In the genomic region with DNA sequence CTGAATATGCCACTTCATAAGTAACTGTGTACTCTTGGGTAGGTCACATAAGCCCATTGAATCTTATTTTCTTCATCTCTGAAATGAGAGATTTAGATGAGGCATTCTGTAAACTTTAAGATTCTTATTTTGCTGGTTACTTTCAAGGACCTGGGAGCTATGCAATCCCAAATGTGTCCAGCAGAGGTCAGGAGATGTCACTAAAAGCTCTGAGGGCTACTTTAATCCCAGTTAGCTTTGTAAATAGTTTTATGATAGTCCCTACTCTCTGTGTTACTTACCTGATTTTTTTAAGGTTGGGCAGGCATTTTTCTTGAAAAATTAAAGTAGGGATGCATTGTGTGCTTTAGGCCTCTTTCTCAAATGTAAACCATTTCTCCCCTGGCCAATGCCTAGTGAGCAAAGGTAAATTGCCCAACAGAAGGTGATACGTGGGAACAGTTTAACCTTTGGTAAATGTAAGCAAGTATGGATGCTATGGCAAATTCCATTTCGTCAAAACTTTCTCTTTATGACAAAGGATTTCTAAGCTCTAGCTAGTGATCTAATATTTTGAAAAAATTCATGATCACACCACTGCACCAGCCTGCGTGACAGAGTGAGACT, we compare ENCODE assay signal across 1 cellular context.
TF ChIP-seq lines count a peak whose summit lies in the region.

No MANE protein-coding gene starts in this region.

TF ChIP-seq in K562, 482 proteins besides CTCF, POLR2A, EP300 and RAD21 (continued from another document and continues in another):
- TF ChIP-seq RBM34 (IDR thresholded peaks at IDR 0.05; ENCODE audit: borderline replicate concordance, insufficient read depth, low read length) (no peak), TAL1 (IDR thresholded peaks at IDR 0.05) (no peak), NR4A1 (CRISPR knock-in tag; IDR thresholded peaks at IDR 0.05) (no peak), NR4A1 (tag; IDR thresholded peaks at IDR 0.05) (no peak), HIVEP1 (CRISPR knock-in tag; IDR thresholded peaks at IDR 0.05) (no peak), CCAR2 (IDR thresholded peaks at IDR 0.05; ENCODE audit: low read depth, low read length) (no peak), STAG1 (CRISPR knock-in tag; IDR thresholded peaks at IDR 0.05; ENCODE audit: borderline replicate concordance) (peak; percentile 57; the same call in 1 of the 2 replicates), HOXB6 (CRISPR knock-in tag; IDR thresholded peaks at IDR 0.05; ENCODE audit: borderline replicate concordance) (no peak), PPARD (CRISPR knock-in tag; IDR thresholded peaks at IDR 0.05) (no peak), JUN (IDR thresholded peaks at IDR 0.05; ENCODE audit: borderline replicate concordance, low read depth, low read length) (no peak), JUN (CRISPR knock-in tag; IDR thresholded peaks at IDR 0.05; ENCODE audit: borderline replicate concordance) (no peak), FOXA3 (CRISPR knock-in tag; conservative IDR thresholded peaks at IDR 0.05 in 1 of 2, IDR thresholded peaks at IDR 0.05 in 1 of 2) (peak in 1 of 2 experiments; percentile 45; a peak in 1 of 4 replicates), TARDBP (IDR thresholded peaks at IDR 0.05) (no peak), RBFOX2 (IDR thresholded peaks at IDR 0.05; ENCODE audit: low read depth, low read length) (no peak), CEBPG (CRISPR knock-in tag; IDR thresholded peaks at IDR 0.05) (no peak), CEBPG (tag; conservative IDR thresholded peaks at IDR 0.05 in 1 of 2, IDR thresholded peaks at IDR 0.05 in 1 of 2) (peak in 1 of 2 experiments; percentile 33; a peak in 1 of 4 replicates), NFRKB (IDR thresholded peaks at IDR 0.05; ENCODE audit: low read depth) (no peak), RBM25 (IDR thresholded peaks at IDR 0.05; ENCODE audit: low read depth, low read length, severe bottlenecking) (no peak), NR3C1 (CRISPR knock-in tag; IDR thresholded peaks at IDR 0.05) (no peak), PYGO2 (tag; IDR thresholded peaks at IDR 0.05) (no peak), BHLHE40 (IDR thresholded peaks at IDR 0.05; ENCODE audit: low read length) (no peak), ZNF165 (CRISPR knock-in tag; IDR thresholded peaks at IDR 0.05; ENCODE audit: borderline replicate concordance) (no peak), ZNF311 (CRISPR knock-in tag; IDR thresholded peaks at IDR 0.05) (no peak), CBFA2T2 (conservative IDR thresholded peaks at IDR 0.05) (no peak), JUND (IDR thresholded peaks at IDR 0.05; ENCODE audit: borderline replicate concordance, low read depth, low read length) (peak; percentile 12; the same call in 1 of the 2 replicates), JUND (tag; IDR thresholded peaks at IDR 0.05; ENCODE audit: borderline replicate concordance, low read depth, low read length) (0 out of 3 replicates have a peak, but pooled peaks have one; percentile 15), ZNF778 (CRISPR knock-in tag; IDR thresholded peaks at IDR 0.05) (no peak), BCL6 (CRISPR knock-in tag; IDR thresholded peaks at IDR 0.05) (no peak), TEAD4 (IDR thresholded peaks at IDR 0.05; ENCODE audit: low read length) (0 out of 2 replicates have a peak, but pooled peaks have one; percentile 19), TEAD4 (CRISPR knock-in tag; IDR thresholded peaks at IDR 0.05; ENCODE audit: borderline replicate concordance) (no peak), ZNF134 (CRISPR knock-in tag; conservative IDR thresholded peaks at IDR 0.05) (no peak), TOE1 (IDR thresholded peaks at IDR 0.05; ENCODE audit: borderline replicate concordance) (no peak), TOE1 (CRISPR knock-in tag; IDR thresholded peaks at IDR 0.05; ENCODE audit: borderline replicate concordance, low read depth) (no peak), TBP (optimal IDR thresholded peaks at IDR 0.05; ENCODE audit: low read depth, low read length) (no peak), RBBP5 (IDR thresholded peaks at IDR 0.05; ENCODE audit: borderline replicate concordance, insufficient read depth, low read length, poor library complexity, severe bottlenecking) (no peak), MAZ (CRISPR knock-in tag; conservative IDR thresholded peaks at IDR 0.05 in 1 of 2, IDR thresholded peaks at IDR 0.05 in 1 of 2) (no peak), POLR3G (IDR thresholded peaks at IDR 0.05; ENCODE audit: extremely low read depth, insufficient read length, insufficient replicate concordance) (no peak), TCF7L2 (IDR thresholded peaks at IDR 0.05; ENCODE audit: low read depth, low read length) (no peak), MEIS2 (IDR thresholded peaks at IDR 0.05; ENCODE audit: partially characterized antibody) (peak; percentile 8), PHF21A (IDR thresholded peaks at IDR 0.05; ENCODE audit: borderline replicate concordance, low read depth) (no peak), NUFIP1 (IDR thresholded peaks at IDR 0.05; ENCODE audit: partially characterized antibody) (no peak)
- TF ChIP-seq, protein P1, sequence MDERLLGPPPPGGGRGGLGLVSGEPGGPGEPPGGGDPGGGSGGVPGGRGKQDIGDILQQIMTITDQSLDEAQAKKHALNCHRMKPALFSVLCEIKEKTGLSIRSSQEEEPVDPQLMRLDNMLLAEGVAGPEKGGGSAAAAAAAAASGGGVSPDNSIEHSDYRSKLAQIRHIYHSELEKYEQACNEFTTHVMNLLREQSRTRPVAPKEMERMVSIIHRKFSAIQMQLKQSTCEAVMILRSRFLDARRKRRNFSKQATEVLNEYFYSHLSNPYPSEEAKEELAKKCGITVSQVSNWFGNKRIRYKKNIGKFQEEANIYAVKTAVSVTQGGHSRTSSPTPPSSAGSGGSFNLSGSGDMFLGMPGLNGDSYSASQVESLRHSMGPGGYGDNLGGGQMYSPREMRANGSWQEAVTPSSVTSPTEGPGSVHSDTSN (CRISPR knock-in tag; IDR thresholded peaks at IDR 0.05; ENCODE audit: low read depth): no peak
- TF ChIP-seq, protein P1 (tag; conservative IDR thresholded peaks at IDR 0.05; ENCODE audit: low read depth): 0 out of 2 replicates have a peak, but pooled peaks have one; percentile 21
- TF ChIP-seq, protein P2, sequence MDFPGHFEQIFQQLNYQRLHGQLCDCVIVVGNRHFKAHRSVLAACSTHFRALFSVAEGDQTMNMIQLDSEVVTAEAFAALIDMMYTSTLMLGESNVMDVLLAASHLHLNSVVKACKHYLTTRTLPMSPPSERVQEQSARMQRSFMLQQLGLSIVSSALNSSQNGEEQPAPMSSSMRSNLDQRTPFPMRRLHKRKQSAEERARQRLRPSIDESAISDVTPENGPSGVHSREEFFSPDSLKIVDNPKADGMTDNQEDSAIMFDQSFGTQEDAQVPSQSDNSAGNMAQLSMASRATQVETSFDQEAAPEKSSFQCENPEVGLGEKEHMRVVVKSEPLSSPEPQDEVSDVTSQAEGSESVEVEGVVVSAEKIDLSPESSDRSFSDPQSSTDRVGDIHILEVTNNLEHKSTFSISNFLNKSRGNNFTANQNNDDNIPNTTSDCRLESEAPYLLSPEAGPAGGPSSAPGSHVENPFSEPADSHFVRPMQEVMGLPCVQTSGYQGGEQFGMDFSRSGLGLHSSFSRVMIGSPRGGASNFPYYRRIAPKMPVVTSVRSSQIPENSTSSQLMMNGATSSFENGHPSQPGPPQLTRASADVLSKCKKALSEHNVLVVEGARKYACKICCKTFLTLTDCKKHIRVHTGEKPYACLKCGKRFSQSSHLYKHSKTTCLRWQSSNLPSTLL (IDR thresholded peaks at IDR 0.05): no peak
- TF ChIP-seq, protein P3, sequence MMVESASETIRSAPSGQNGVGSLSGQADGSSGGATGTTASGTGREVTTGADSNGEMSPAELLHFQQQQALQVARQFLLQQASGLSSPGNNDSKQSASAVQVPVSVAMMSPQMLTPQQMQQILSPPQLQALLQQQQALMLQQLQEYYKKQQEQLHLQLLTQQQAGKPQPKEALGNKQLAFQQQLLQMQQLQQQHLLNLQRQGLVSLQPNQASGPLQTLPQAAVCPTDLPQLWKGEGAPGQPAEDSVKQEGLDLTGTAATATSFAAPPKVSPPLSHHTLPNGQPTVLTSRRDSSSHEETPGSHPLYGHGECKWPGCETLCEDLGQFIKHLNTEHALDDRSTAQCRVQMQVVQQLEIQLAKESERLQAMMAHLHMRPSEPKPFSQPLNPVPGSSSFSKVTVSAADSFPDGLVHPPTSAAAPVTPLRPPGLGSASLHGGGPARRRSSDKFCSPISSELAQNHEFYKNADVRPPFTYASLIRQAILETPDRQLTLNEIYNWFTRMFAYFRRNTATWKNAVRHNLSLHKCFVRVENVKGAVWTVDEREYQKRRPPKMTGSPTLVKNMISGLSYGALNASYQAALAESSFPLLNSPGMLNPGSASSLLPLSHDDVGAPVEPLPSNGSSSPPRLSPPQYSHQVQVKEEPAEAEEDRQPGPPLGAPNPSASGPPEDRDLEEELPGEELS (CRISPR knock-in tag; IDR thresholded peaks at IDR 0.05; ENCODE audit: borderline replicate concordance): no peak
- TF ChIP-seq, protein P4, sequence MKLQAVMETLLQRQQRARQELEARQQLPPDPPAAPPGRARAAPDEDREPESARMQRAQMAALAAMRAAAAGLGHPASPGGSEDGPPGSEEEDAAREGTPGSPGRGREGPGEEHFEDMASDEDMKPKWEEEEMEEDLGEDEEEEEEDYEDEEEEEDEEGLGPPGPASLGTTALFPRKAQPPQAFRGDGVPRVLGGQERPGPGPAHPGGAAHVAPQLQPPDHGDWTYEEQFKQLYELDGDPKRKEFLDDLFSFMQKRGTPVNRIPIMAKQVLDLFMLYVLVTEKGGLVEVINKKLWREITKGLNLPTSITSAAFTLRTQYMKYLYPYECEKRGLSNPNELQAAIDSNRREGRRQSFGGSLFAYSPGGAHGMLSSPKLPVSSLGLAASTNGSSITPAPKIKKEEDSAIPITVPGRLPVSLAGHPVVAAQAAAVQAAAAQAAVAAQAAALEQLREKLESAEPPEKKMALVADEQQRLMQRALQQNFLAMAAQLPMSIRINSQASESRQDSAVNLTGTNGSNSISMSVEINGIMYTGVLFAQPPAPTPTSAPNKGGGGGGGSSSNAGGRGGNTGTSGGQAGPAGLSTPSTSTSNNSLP (IDR thresholded peaks at IDR 0.05; ENCODE audit: borderline replicate concordance, low read depth, low read length): peak; percentile 17; the same call in 1 of the 2 replicates
- TF ChIP-seq, protein P5, sequence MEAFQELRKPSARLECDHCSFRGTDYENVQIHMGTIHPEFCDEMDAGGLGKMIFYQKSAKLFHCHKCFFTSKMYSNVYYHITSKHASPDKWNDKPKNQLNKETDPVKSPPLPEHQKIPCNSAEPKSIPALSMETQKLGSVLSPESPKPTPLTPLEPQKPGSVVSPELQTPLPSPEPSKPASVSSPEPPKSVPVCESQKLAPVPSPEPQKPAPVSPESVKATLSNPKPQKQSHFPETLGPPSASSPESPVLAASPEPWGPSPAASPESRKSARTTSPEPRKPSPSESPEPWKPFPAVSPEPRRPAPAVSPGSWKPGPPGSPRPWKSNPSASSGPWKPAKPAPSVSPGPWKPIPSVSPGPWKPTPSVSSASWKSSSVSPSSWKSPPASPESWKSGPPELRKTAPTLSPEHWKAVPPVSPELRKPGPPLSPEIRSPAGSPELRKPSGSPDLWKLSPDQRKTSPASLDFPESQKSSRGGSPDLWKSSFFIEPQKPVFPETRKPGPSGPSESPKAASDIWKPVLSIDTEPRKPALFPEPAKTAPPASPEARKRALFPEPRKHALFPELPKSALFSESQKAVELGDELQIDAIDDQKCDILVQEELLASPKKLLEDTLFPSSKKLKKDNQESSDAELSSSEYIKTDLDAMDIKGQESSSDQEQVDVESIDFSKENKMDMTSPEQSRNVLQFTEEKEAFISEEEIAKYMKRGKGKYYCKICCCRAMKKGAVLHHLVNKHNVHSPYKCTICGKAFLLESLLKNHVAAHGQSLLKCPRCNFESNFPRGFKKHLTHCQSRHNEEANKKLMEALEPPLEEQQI (IDR thresholded peaks at IDR 0.05): no peak
- TF ChIP-seq, protein P6, sequence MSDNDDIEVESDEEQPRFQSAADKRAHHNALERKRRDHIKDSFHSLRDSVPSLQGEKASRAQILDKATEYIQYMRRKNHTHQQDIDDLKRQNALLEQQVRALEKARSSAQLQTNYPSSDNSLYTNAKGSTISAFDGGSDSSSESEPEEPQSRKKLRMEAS (CRISPR knock-in tag; IDR thresholded peaks at IDR 0.05): no peak
- TF ChIP-seq, protein P7, sequence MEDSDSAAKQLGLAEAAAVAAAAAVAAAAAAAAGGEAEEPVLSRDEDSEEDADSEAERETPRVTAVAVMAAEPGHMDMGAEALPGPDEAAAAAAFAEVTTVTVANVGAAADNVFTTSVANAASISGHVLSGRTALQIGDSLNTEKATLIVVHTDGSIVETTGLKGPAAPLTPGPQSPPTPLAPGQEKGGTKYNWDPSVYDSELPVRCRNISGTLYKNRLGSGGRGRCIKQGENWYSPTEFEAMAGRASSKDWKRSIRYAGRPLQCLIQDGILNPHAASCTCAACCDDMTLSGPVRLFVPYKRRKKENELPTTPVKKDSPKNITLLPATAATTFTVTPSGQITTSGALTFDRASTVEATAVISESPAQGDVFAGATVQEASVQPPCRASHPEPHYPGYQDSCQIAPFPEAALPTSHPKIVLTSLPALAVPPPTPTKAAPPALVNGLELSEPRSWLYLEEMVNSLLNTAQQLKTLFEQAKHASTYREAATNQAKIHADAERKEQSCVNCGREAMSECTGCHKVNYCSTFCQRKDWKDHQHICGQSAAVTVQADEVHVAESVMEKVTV (CRISPR knock-in tag; IDR thresholded peaks at IDR 0.05): peak; percentile 91
- TF ChIP-seq, protein P8, sequence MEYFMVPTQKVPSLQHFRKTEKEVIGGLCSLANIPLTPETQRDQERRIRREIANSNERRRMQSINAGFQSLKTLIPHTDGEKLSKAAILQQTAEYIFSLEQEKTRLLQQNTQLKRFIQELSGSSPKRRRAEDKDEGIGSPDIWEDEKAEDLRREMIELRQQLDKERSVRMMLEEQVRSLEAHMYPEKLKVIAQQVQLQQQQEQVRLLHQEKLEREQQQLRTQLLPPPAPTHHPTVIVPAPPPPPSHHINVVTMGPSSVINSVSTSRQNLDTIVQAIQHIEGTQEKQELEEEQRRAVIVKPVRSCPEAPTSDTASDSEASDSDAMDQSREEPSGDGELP (CRISPR knock-in tag; IDR thresholded peaks at IDR 0.05; ENCODE audit: borderline replicate concordance): no peak
